Comparison of ENCODE assay signal across 1 cellular context in the genomic region with DNA sequence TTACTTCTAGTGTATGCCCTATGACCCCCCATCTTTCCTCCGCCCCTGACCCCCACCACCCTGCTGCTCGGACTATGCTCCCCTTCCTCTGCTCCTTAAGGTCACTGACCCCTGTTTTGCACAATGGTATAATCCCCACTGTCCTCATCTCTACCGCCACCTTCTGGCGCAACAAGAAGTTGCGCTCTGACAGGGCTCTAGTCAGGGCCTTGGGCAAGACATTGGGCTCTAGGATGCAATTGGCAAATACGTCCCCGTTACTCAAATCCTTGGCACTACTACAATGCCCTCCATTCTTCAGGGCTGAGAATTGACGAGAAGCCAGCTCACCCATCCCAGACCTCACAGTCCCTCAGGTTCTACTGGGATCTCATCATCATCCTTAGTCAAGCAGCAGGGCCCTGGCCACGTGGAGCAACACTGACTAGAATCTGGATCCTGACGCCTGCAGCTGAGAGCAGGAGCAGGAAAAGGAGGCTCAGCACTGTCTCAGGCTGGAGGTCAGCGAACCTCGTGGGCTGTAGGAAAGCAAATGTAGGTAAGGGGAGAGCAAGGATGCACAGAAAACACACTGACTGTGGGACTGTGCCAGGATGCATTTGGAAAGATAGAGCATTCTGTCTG.
TF ChIP-seq lines count a peak whose summit lies in the region.

No MANE protein-coding gene starts in this region.

TF ChIP-seq in GM23338, 12 proteins besides CTCF, POLR2A, EP300 and RAD21:
- TF ChIP-seq, protein P1, sequence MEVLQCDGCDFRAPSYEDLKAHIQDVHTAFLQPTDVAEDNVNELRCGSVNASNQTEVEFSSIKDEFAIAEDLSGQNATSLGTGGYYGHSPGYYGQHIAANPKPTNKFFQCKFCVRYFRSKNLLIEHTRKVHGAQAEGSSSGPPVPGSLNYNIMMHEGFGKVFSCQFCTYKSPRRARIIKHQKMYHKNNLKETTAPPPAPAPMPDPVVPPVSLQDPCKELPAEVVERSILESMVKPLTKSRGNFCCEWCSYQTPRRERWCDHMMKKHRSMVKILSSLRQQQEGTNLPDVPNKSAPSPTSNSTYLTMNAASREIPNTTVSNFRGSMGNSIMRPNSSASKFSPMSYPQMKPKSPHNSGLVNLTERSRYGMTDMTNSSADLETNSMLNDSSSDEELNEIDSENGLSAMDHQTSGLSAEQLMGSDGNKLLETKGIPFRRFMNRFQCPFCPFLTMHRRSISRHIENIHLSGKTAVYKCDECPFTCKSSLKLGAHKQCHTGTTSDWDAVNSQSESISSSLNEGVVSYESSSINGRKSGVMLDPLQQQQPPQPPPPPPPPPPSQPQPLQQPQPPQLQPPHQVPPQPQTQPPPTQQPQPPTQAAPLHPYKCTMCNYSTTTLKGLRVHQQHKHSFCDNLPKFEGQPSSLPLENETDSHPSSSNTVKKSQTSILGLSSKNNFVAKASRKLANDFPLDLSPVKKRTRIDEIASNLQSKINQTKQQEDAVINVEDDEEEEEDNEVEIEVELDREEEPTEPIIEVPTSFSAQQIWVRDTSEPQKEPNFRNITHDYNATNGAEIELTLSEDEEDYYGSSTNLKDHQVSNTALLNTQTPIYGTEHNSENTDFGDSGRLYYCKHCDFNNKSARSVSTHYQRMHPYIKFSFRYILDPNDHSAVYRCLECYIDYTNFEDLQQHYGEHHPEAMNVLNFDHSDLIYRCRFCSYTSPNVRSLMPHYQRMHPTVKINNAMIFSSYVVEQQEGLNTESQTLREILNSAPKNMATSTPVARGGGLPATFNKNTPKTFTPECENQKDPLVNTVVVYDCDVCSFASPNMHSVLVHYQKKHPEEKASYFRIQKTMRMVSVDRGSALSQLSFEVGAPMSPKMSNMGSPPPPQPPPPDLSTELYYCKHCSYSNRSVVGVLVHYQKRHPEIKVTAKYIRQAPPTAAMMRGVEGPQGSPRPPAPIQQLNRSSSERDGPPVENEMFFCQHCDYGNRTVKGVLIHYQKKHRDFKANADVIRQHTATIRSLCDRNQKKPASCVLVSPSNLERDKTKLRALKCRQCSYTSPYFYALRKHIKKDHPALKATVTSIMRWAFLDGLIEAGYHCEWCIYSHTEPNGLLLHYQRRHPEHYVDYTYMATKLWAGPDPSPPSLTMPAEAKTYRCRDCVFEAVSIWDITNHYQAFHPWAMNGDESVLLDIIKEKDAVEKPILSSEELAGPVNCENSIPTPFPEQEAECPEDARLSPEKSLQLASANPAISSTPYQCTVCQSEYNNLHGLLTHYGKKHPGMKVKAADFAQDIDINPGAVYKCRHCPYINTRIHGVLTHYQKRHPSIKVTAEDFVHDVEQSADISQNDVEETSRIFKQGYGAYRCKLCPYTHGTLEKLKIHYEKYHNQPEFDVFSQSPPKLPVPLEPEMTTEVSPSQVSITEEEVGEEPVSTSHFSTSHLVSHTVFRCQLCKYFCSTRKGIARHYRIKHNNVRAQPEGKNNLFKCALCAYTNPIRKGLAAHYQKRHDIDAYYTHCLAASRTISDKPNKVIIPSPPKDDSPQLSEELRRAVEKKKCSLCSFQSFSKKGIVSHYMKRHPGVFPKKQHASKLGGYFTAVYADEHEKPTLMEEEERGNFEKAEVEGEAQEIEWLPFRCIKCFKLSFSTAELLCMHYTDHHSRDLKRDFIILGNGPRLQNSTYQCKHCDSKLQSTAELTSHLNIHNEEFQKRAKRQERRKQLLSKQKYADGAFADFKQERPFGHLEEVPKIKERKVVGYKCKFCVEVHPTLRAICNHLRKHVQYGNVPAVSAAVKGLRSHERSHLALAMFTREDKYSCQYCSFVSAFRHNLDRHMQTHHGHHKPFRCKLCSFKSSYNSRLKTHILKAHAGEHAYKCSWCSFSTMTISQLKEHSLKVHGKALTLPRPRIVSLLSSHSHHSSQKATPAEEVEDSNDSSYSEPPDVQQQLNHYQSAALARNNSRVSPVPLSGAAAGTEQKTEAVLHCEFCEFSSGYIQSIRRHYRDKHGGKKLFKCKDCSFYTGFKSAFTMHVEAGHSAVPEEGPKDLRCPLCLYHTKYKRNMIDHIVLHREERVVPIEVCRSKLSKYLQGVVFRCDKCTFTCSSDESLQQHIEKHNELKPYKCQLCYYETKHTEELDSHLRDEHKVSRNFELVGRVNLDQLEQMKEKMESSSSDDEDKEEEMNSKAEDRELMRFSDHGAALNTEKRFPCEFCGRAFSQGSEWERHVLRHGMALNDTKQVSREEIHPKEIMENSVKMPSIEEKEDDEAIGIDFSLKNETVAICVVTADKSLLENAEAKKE (CRISPR knock-in tag; IDR thresholded peaks at IDR 0.05) = no peak
- no peak for TF ChIP-seq JUNB (IDR thresholded peaks at IDR 0.05; ENCODE audit: unreplicated experiment)
TF ChIP-seq in GM23338: peak in this region for 0.
